ENCODE assay signal across 23 cellular contexts in the genomic region with DNA sequence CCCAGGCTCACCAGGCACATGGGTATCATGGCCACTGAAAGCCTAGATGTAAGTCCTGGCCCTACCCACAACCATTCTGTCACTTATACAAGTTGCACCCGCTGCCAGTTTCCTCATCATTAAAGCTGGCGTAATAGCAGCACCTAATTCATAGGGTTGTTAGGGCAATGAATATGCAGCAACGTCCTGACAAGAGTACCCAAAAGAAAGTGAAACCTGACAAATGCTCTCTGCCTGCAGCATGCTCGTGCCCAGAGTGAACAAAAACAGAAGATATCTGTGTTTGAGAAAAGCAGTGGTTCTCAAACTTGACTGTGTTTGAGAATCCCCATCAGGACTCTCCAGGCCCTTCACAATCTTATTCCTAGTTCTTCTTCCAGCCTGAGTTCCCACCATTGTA.
"Had no signal": no experiment of that assay in that cellular context is flagged by ENCODE, and none has a peak within 500 bp of the region (broad histone marks: within the 10 kb centered on the region; RNA-seq: fewer than 3 reads in every experiment).

No MANE protein-coding gene starts in this region.

- H3K36me3 ChIP-seq: colonic mucosa, upper lobe of right lung had no signal

- H3K4me1 ChIP-seq: colonic mucosa, upper lobe of right lung had no signal

- H3K4me3 ChIP-seq: colonic mucosa, lung, upper lobe of right lung had no signal

- H3K9me3 ChIP-seq: colonic mucosa, upper lobe of right lung had no signal

- DNase-seq: activated CD4-positive, alpha-beta T cell treated with anti-CD3 and anti-CD28 coated beads, Interleukin-2, amount 10 ng/mL, durations not matched to agents 7 days and 5 days; activated CD8-positive, alpha-beta memory T cell treated with anti-CD3 and anti-CD28 coated beads, Interleukin-2, amount 50 U/mL, for 48 hours; activated effector memory CD4-positive, alpha-beta T cell treated with Interleukin-2 at 50 U/mL for 16 hours; activated naive CD4-positive, alpha-beta T cell treated with anti-CD3 and anti-CD28 coated beads, Interleukin-2, amount 10 ng/mL, durations not matched to agents 7 days and 5 days; activated naive CD8-positive, alpha-beta T cell treated with anti-CD3 and anti-CD28 coated beads, Interleukin-2, amount 50 U/mL, for 24 hours; activated T-cell treated with anti-CD3 and anti-CD28 coated beads, Interleukin-2, amount 50 U/mL, for 48 hours; anterior cingulate cortex; central memory CD4-positive, alpha-beta T cell; colonic mucosa; head of caudate nucleus; kidney; midbrain; occipital lobe; retina; stimulated activated CD4-positive, alpha-beta T cell treated with anti-CD3 and anti-CD28 coated beads, Interleukin-12 subunit alpha, Interleukin-12 subunit beta, amount 100 ng/mL, for 4 hours; stimulated activated CD4-positive, alpha-beta T cell treated with anti-CD3 and anti-CD28 coated beads, Interleukin-1b, Interleukin-23, amount 100 ng/mL, for 48 hours; stimulated activated CD8-positive, alpha-beta memory T cell treated with anti-CD3 and anti-CD28 coated beads, Interleukin-4, amount 100 ng/mL, for 48 hours; stimulated activated naive CD4-positive, alpha-beta T cell; T-helper 9 cell; upper lobe of right lung had no signal

- ATAC-seq: activated naive CD8-positive, alpha-beta T cell treated with anti-CD3 and anti-CD28 coated beads, Interleukin-2, amount 50 U/mL, for 24 hours; left lobe of liver; upper lobe of right lung had no signal

- H3K27ac ChIP-seq: colonic mucosa, upper lobe of right lung had no signal

- H3K27me3 ChIP-seq: colonic mucosa, upper lobe of right lung had no signal

- FAIRE-seq: frontal cortex, kidney had no signal
